Comparison of ENCODE assay signal across 16 cellular contexts in the genomic region with DNA sequence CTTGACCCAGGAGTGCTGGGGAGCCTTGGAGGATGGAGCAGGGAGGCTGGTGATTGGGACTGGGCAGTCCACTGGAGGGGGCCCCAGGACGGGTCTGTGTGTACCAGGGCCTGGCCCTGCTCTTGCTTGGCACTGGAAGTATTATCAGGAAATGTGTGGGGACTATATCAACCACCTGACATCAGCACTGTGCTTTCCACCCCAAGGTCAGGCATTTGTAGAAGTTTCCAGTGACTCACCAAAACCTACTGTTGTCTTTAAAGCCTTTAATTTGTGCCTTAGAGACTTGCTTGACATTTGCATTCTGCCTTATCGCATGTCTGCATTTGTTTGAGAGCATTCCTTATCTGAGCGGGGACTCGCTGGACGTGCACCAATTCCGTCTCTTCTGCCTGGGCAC.
DNase-seq lines count a peak whose midpoint lies in the region; ATAC-seq, FAIRE-seq and TF ChIP-seq lines count a peak whose summit lies in the region.
"Had no signal": no experiment of that assay in that cellular context is flagged by ENCODE, and none has a peak within 500 bp of the region (broad histone marks: within the 10 kb centered on the region; RNA-seq: fewer than 3 reads in every experiment).

No MANE protein-coding gene starts in this region.

- H3K79me1 ChIP-seq in IMR-90 (ENCODE audit: low read depth in 1 of 2, low read length in 2 of 2) = no peaks in the 10 kb centered on the region

- H4K20me1 ChIP-seq in IMR-90 (ENCODE audit: insufficient read depth, low read length) (no peaks in the 10 kb centered on the region), K562 (replicated peaks; ENCODE audit: control insufficient read depth, insufficient read depth, low read length) (no peaks in the 10 kb centered on the region; the same call in none of the 2 replicates)

- H3K79me2 ChIP-seq in K562 (ENCODE audit: control insufficient read depth, insufficient read depth, low read length) = no peaks in the 10 kb centered on the region

- no peak overlapping the region for H3K56ac ChIP-seq in IMR-90 (ENCODE audit: extremely low read depth, insufficient read depth, low read length)

- POLR2A ChIA-PET in IMR-90 (lab: Charles Lee; ENCODE audit: unreplicated experiment) = no interaction called here
- POLR2A ChIA-PET in K562 (lab: Yijun Ruan, JAX) = no interaction called here

- TF ChIP-seq RAD21 in IMR-90 (IDR thresholded peaks at IDR 0.05; ENCODE audit: low read length) = peak; percentile 45
- no peak for TF ChIP-seq RAD21 in K562 (CRISPR knock-in tag; conservative IDR thresholded peaks at IDR 0.05 in 1 of 2, IDR thresholded peaks at IDR 0.05 in 1 of 2)

- H3K9me3 ChIP-seq in IMR-90 (ENCODE audit: control insufficient read depth, insufficient read depth, low read length) (no peaks in the 10 kb centered on the region), K562 (replicated peaks; ENCODE audit: control insufficient read depth, insufficient read depth, low read depth, low read length) (no peaks in the 10 kb centered on the region), gastrocnemius medialis (no peaks in the 10 kb centered on the region)
- H3K9me3 ChIP-seq: HAP-1, tibial artery had no signal

- H3K27me3 Mint-ChIP-seq in activated T-cell treated with anti-CD3 and anti-CD28 coated beads, Interleukin-2, amount 50 U/mL, for 4 hours (ENCODE audit: low read depth) = peaks cover 8% of the 10 kb centered on the region

- H3K4ac ChIP-seq in IMR-90 (ENCODE audit: low read depth, low read length) = peak overlapping the region; percentile 1; the same call in 1 of the 2 replicates

- H4K5ac ChIP-seq in IMR-90 (ENCODE audit: low read depth, low read length) = no peak overlapping the region

- intact Hi-C loops in IMR-90 (cut with micrococcal nuclease) (no loop called here), K562 (cut with micrococcal nuclease) (no loop called here), left ventricle myocardium superior (cut with micrococcal nuclease) (no loop called here), gastrocnemius medialis (cut with DNase I; ENCODE audit: low total_unique reads) (no loop called here)

- H3K27me3 ChIP-seq in IMR-90 (ENCODE audit: control insufficient read depth, insufficient read depth, low read length) (peaks cover 2% of the 10 kb centered on the region; the same call in 1 of the 2 replicates), K562 (ENCODE audit: control insufficient read depth in 2 of 2, insufficient read depth in 2 of 2, low read length in 2 of 2) (peaks cover 30 to 58% of the 10 kb centered on the region in 2 experiments), gastrocnemius medialis (no peaks in the 10 kb centered on the region)
- H3K27me3 ChIP-seq: tibial artery had no signal

- H2BK20ac ChIP-seq in IMR-90 (ENCODE audit: low read depth, low read length) = peak overlapping the region; percentile 59

- TF ChIP-seq CTCF in IMR-90 (conservative IDR thresholded peaks at IDR 0.05; ENCODE audit: low read depth, low read length) (peak; percentile 13; the same call in 1 of the 2 replicates), K562 (IDR thresholded peaks at IDR 0.05 in 2 of 3, conservative IDR thresholded peaks at IDR 0.05 in 1 of 3; ENCODE audit: insufficient read depth in 2 of 3, low read depth in 1 of 3, low read length in 3 of 3) (no peak), gastrocnemius medialis (IDR thresholded peaks at IDR 0.05 in 4 of 5, conservative IDR thresholded peaks at IDR 0.05 in 1 of 5) (no peak)

- H3K4me2 ChIP-seq in IMR-90 (ENCODE audit: low read depth, low read length) (no peak overlapping the region), K562 (ENCODE audit: insufficient read depth, low read length) (peak overlapping the region; percentile 11; the same call in 1 of the 2 replicates)

- 89% methylated on average over 3 of the region's 6 CpGs; no CpG with 5 or more reads in 1 of the 2 experiments for whole genome bisulfite sequencing in IMR-90 (ENCODE audit: extremely low coverage in 2 of 2, insufficient read length in 1 of 2), 2 experiments
- WGBS in K562 (ENCODE audit: insufficient coverage, low coverage, missing lambda C conversion rate) = 3% methylated on average over 6 of the region's 6 CpGs

- DNase-seq in A172 (ENCODE audit: low spot score) (peak; percentile 86), IMR-90 (peak; percentile 72), K562 (ENCODE audit: extremely low read depth in 1 of 4, low spot score in 3 of 4) (peak in 2 of 4 experiments; percentile 22 to 24), left ventricle myocardium superior (no peak), gastrocnemius medialis (no peak), OCI-M2 (lab: John Stamatoyannopoulos, UW; ENCODE audit: unreplicated experiment) (no peak)
- no peak for DNase-seq in activated T-cell treated with anti-CD3 and anti-CD28 coated beads, Interleukin-2, amount 50 U/mL, for 4 hours
- DNase-seq: activated CD8-positive, alpha-beta memory T cell treated with anti-CD3 and anti-CD28 coated beads, Interleukin-2, amount 50 U/mL, for 4 hours; NCI-H187 treated with DMSO at 0.1 percent for 48 hours had no signal

- no peak overlapping the region for H3K14ac ChIP-seq in IMR-90 (replicated peaks; ENCODE audit: low read depth, low read length)

- H3K9ac ChIP-seq in IMR-90 (ENCODE audit: low read depth, low read length) = no peak overlapping the region
- no peak overlapping the region for H3K9ac ChIP-seq in K562 (ENCODE audit: insufficient read depth in 1 of 2, low read depth in 2 of 2, low read length in 2 of 2)

- H2AK5ac ChIP-seq in IMR-90 (ENCODE audit: low read depth, low read length) = peak overlapping the region; percentile 54; the same call in 1 of the 2 replicates

- BruUV-seq in IMR-90 (replicated peaks; lab: Mats Ljungman, UMichigan) = no TSS peak
- BruUV-seq in K562 (replicated peaks; lab: Mats Ljungman, UMichigan) = no TSS peak

- no peak overlapping the region for H3K27ac ChIP-seq in IMR-90 (ENCODE audit: insufficient read depth, low read length)
- no peak overlapping the region; the same call in 2 of the 3 replicates for H3K27ac ChIP-seq in K562 (ENCODE audit: extremely low read depth, low read depth, low read length)
- no peak overlapping the region for H3K27ac ChIP-seq in gastrocnemius medialis
- H3K27ac ChIP-seq: SK-N-MC, tibial artery had no signal

- H3K9me3 Mint-ChIP-seq in activated T-cell treated with anti-CD3 and anti-CD28 coated beads, Interleukin-2, amount 50 U/mL, for 4 hours = no peaks in the 10 kb centered on the region
- H3K9me3 Mint-ChIP-seq: activated naive CD4-positive, alpha-beta T cell treated with anti-CD3 and anti-CD28 coated beads, Interleukin-2, amount 50 U/mL, for 72 hours; dendritic cell treated with granulocyte-macrophage colony-stimulating factor and Interleukin-4, amounts not matched to agents 40 ng/mL and 50 ng/mL, for 4 days had no signal

- H4K91ac ChIP-seq in IMR-90 (ENCODE audit: insufficient read depth, low read depth, low read length) = peak overlapping the region; percentile 27; the same call in 1 of the 2 replicates

- H3K4me1 ChIP-seq in IMR-90 (ENCODE audit: control insufficient read depth, insufficient read depth, low read length) (peaks cover 11% of the 10 kb centered on the region; the same call in 1 of the 2 replicates), K562 (replicated peaks in 1 of 2; ENCODE audit: control insufficient read depth in 2 of 2, insufficient read depth in 2 of 2, low read length in 2 of 2) (peaks cover 0 to 13% of the 10 kb centered on the region in 2 experiments; a peak in 2 of 5 replicates), gastrocnemius medialis (no peaks in the 10 kb centered on the region)
- H3K4me1 ChIP-seq: HAP-1 had no signal

- no peak overlapping the region for H3K4me3 Mint-ChIP-seq in activated T-cell treated with anti-CD3 and anti-CD28 coated beads, Interleukin-2, amount 50 U/mL, for 4 hours
- H3K4me3 Mint-ChIP-seq: dendritic cell treated with granulocyte-macrophage colony-stimulating factor and Interleukin-4, amounts not matched to agents 40 ng/mL and 50 ng/mL, for 4 days had no signal

- dilution Hi-C loops in IMR-90 (cut with HindIII; ENCODE audit: low sequenced_read_pairs, unreplicated experiment) = no loop called here

- H2AK9ac ChIP-seq in IMR-90 (replicated peaks; ENCODE audit: low read depth, low read length, poor library complexity) = peak overlapping the region; percentile 33

- peak; percentile 38 for TF ChIP-seq EP300 in K562 (IDR thresholded peaks at IDR 0.05; ENCODE audit: low read length)

- H3K9me1 ChIP-seq in IMR-90 (ENCODE audit: insufficient read depth, low read length) (peaks cover 18% of the 10 kb centered on the region; the same call in 1 of the 2 replicates), K562 (ENCODE audit: control insufficient read depth, insufficient read depth, low read length) (no peaks in the 10 kb centered on the region)

- TF ChIP-seq POLR2A in IMR-90 (IDR thresholded peaks at IDR 0.05; ENCODE audit: low read depth, low read length) (no peak), K562 (conservative IDR thresholded peaks at IDR 0.05) (no peak), gastrocnemius medialis (IDR thresholded peaks at IDR 0.05) (no peak)

- peak overlapping the region; percentile 12 for H2BK120ac ChIP-seq in IMR-90 (ENCODE audit: low read depth, low read length)

- no peak overlapping the region for H3K18ac ChIP-seq in IMR-90 (ENCODE audit: low read depth, low read length)

- H3K4me1 Mint-ChIP-seq in activated T-cell treated with anti-CD3 and anti-CD28 coated beads, Interleukin-2, amount 50 U/mL, for 4 hours (ENCODE audit: low read depth) = no peaks in the 10 kb centered on the region

- H4K8ac ChIP-seq in IMR-90 (ENCODE audit: low read depth in 2 of 2, low read length in 2 of 2) = no peak overlapping the region

- H3K36me3 ChIP-seq in IMR-90 (ENCODE audit: control insufficient read depth, insufficient read depth, low read length) = no peaks in the 10 kb centered on the region
- H3K36me3 ChIP-seq in K562 (ENCODE audit: control insufficient read depth, insufficient read depth, low read length) = no peaks in the 10 kb centered on the region
- H3K36me3 ChIP-seq in gastrocnemius medialis = no peaks in the 10 kb centered on the region
- H3K36me3 ChIP-seq: HAP-1, tibial artery had no signal

- 0 out of 2 replicates have a peak overlapping the region, but pooled peaks have one; percentile 7 for H3K23ac ChIP-seq in IMR-90 (ENCODE audit: low read depth, low read length)

- H2BK15ac ChIP-seq in IMR-90 (ENCODE audit: low read depth, low read length) = 0 out of 3 replicates have a peak overlapping the region, but pooled peaks have one; percentile 4

- H3K4me3 ChIP-seq in IMR-90 (ENCODE audit: insufficient read depth, low read depth, low read length) (no peak overlapping the region), K562 (no peak overlapping the region), gastrocnemius medialis (no peak overlapping the region)
- H3K4me3 ChIP-seq: HAP-1, SK-N-MC, tibial artery had no signal

- CTCF ChIA-PET in IMR-90 (lab: Yijun Ruan, JAX) (no interaction called here), K562 (lab: Yijun Ruan, JAX; ENCODE audit: low intra/inter-chr PET ratio) (no interaction called here)

- FAIRE-seq in K562 (lab: Jason Lieb, UNC) = peak; percentile 54
- FAIRE-seq: D721Med had no signal

- in situ Hi-C loops in IMR-90 (cut with MboI; ENCODE audit: low sequenced_read_pairs) (no loop called here), K562 (cut with MboI) (no loop called here), gastrocnemius medialis (cut with MboI; ENCODE audit: low sequenced_read_pairs in 4 of 4) (no loop called here)

- peak overlapping the region; percentile 37 for H2AFZ ChIP-seq in IMR-90 (replicated peaks; ENCODE audit: low read length, poor library complexity)
- H2AFZ ChIP-seq in K562 (ENCODE audit: low read depth, low read length) = no peak overlapping the region

- no peak overlapping the region for H2BK5ac ChIP-seq in IMR-90 (ENCODE audit: low read depth, low read length, poor library complexity, severe bottlenecking)

- H3K36me3 Mint-ChIP-seq in activated T-cell treated with anti-CD3 and anti-CD28 coated beads, Interleukin-2, amount 50 U/mL, for 4 hours (ENCODE audit: insufficient read depth) = no peaks in the 10 kb centered on the region
- H3K36me3 Mint-ChIP-seq: activated naive CD4-positive, alpha-beta T cell treated with anti-CD3 and anti-CD28 coated beads, Interleukin-2, amount 50 U/mL, for 72 hours had no signal

- peak; percentile 70; the same call in 1 of the 2 replicates for ATAC-seq in IMR-90 (ENCODE audit: low read depth)
- ATAC-seq in K562 = peak; percentile 46; the same call in 2 of the 3 replicates
- ATAC-seq in left ventricle myocardium superior = peak; percentile 63
- ATAC-seq in gastrocnemius medialis = no peak
- ATAC-seq in GM18873 (IDR thresholded peaks at IDR 0.05; ENCODE audit: low FRiP score, unreplicated experiment) = no peak
- ATAC-seq in activated T-cell treated with anti-CD3 and anti-CD28 coated beads, Interleukin-2, amount 50 U/mL, for 4 hours = no peak
- ATAC-seq: activated naive CD4-positive, alpha-beta T cell treated with anti-CD3 and anti-CD28 coated beads, Interleukin-2, amount 50 U/mL, for 72 hours had no signal

Comparison
In these comparisons a context has a peak if more than half of its experiments do, and no peak if none do; other contexts are left out.
1. DNase-seq: peak in A172 (single experiment) and IMR-90 (single experiment); none in left ventricle myocardium superior (single experiment), gastrocnemius medialis (0 of 2), activated T-cell treated with anti-CD3 and anti-CD28 coated beads, Interleukin-2, amount 50 U/mL, for 4 hours (single experiment) and OCI-M2 (single experiment).
2. ATAC-seq: peak in IMR-90 (single experiment), K562 (single experiment) and left ventricle myocardium superior (single experiment); none in gastrocnemius medialis (0 of 2), GM18873 (single experiment) and activated T-cell treated with anti-CD3 and anti-CD28 coated beads, Interleukin-2, amount 50 U/mL, for 4 hours (0 of 2).